28 cellular contexts compared by ENCODE assay signal in genomic region chr5:83513081-83513480, GRCh38. TPM values are rescaled to one million over a fixed set of nuclear protein-coding genes. Genes with fewer than 3 reads are reported as not detected.
"Had no signal": no experiment of that assay in that cellular context is flagged by ENCODE, and none has a peak within 500 bp of the region (broad histone marks: within the 10 kb centered on the region; RNA-seq: fewer than 3 reads in every experiment).

No MANE protein-coding gene starts in this region.

- H3K27me3 ChIP-seq: body of pancreas, gastroesophageal sphincter, neutrophil, ovary, right lobe of liver, stomach, tibial nerve had no signal

- ATAC-seq: activated naive CD4-positive, alpha-beta T cell treated with anti-CD3 and anti-CD28 coated beads, Interleukin-2, amount 50 U/mL, for 72 hours; body of pancreas; effector memory CD8-positive, alpha-beta T cell; gastroesophageal sphincter; left colon; natural killer cell; stimulated activated memory B cell treated with anti-CD40 and anti-IgM and Interleukin-4, amounts not matched to agents 10 μg/mL and 1 μg/mL and 100 μg/mL, for 72 hours had no signal

- H3K27ac ChIP-seq: body of pancreas, gastroesophageal sphincter, neutrophil, ovary, right lobe of liver, stomach, tibial nerve had no signal

- DNase-seq: activated CD4-positive, alpha-beta memory T cell treated with anti-CD3 and anti-CD28 coated beads, Interleukin-2, amount 10 ng/mL, durations not matched to agents 7 days and 5 days; activated CD4-positive, alpha-beta T cell treated with anti-CD3 and anti-CD28 coated beads for 1 hour; activated CD4-positive, alpha-beta T cell treated with anti-CD3 and anti-CD28 coated beads, Interleukin-2, amount 10 ng/mL, durations not matched to agents 7 days and 5 days; activated CD8-positive, alpha-beta memory T cell treated with anti-CD3 and anti-CD28 coated beads, Interleukin-2, amount 50 U/mL, for 48 hours; activated T-cell treated with anti-CD3 and anti-CD28 coated beads, Interleukin-2, amount 50 U/mL, for 48 hours; anterior cingulate cortex; body of pancreas; cortex of kidney; effector memory CD8-positive, alpha-beta T cell; erythroblast; hypothalamus; immature natural killer cell; kidney; left colon; natural killer cell; ovary; right lobe of liver; stimulated activated CD4-positive, alpha-beta T cell treated with anti-CD3 and anti-CD28 coated beads, Interleukin-4, amount 100 ng/mL, for 4 hours; stimulated activated CD8-positive, alpha-beta memory T cell treated with anti-CD3 and anti-CD28 coated beads, Interleukin-4, amount 100 ng/mL, for 48 hours; stomach; T-helper 2 cell had no signal

- H3K9me3 ChIP-seq: body of pancreas, gastroesophageal sphincter, neutrophil, ovary, right lobe of liver, stomach, tibial nerve had no signal

- H3K4me3 ChIP-seq: body of pancreas, gastroesophageal sphincter, ovary, right lobe of liver, skin epidermis, stomach, tibial nerve had no signal

- H3K4me1 ChIP-seq: body of pancreas, right lobe of liver, stomach had no signal

- H3K36me3 ChIP-seq: gastroesophageal sphincter, neutrophil, ovary, right lobe of liver, stomach had no signal

RNA-seq across cellular contexts. Expression of gene VCAN, which starts 41.5 kb away (rescaled TPM):
- total RNA-seq: activated T-helper 2 cell treated with anti-CD3 and anti-CD28 coated beads, Interferon-gamma antibody, Interleukin-2, Interleukin-4, amounts not matched to agents 10 μg/mL and 5 μg/mL and 100 μg/mL, durations not matched to agents 14 hours and 24 hours and 36 hours had no signal
